In genomic region chr16:30637952-30638351, GRCh38 we compare ENCODE assay signal across 8 cellular contexts. TPM values are rescaled to one million over a fixed set of nuclear protein-coding genes. Genes with fewer than 3 reads are reported as not detected.
DNase-seq lines count a peak whose midpoint lies in the region; TF ChIP-seq lines count a peak whose summit lies in the region.

No MANE protein-coding gene starts in this region.

- H3K27ac ChIP-seq in CD8-positive, alpha-beta memory T cell (ENCODE audit: low read depth, low read length), result no peak overlapping the region
- no peak overlapping the region for H3K27ac ChIP-seq in stomach

- H3K4me1 ChIP-seq in CD8-positive, alpha-beta memory T cell (ENCODE audit: insufficient read depth, low read length), result peaks cover 16% of the 10 kb centered on the region
- H3K4me1 ChIP-seq in stomach, result peaks cover 8 to 26% (median 19%) of the 10 kb centered on the region in 4 donors

- H3K4me3 ChIP-seq in CD8-positive, alpha-beta memory T cell (ENCODE audit: low read length), result no peak overlapping the region
- H3K4me3 ChIP-seq in stomach, result no peak overlapping the region

- no peaks in the 10 kb centered on the region for H3K27me3 ChIP-seq in CD8-positive, alpha-beta memory T cell (ENCODE audit: insufficient read depth, low read length, poor library complexity, severe bottlenecking)
- H3K27me3 ChIP-seq in stomach, result no peaks in the 10 kb centered on the region

- H3K4me1 Mint-ChIP-seq in activated naive CD4-positive, alpha-beta T cell treated with anti-CD3 and anti-CD28 coated beads for 36 hours (ENCODE audit: low read depth), result peaks cover 14% of the 10 kb centered on the region
- H3K4me1 Mint-ChIP-seq in neural crest cell, result peaks cover 19% of the 10 kb centered on the region
- H3K4me1 Mint-ChIP-seq in CD8-positive, alpha-beta memory T cell, result peaks cover 14 to 17% (median 15%) of the 10 kb centered on the region in 3 donors

- no peaks in the 10 kb centered on the region for H3K9me3 ChIP-seq in CD8-positive, alpha-beta memory T cell (ENCODE audit: low read length)
- no peaks in the 10 kb centered on the region for H3K9me3 ChIP-seq in stomach

- CTCF ChIA-PET in activated naive CD4-positive, alpha-beta T cell treated with anti-CD3 and anti-CD28 coated beads for 36 hours (lab: Charles Lee), result interaction anchor here (0.6 to 2.6 kb wide), 6 partner anchors 23 to 222 kb away, joined by 3 to 6 read pairs (median 4); no protein-coding TSS in a partner anchor
- CTCF ChIA-PET in CD8-positive, alpha-beta memory T cell (lab: Charles Lee), result interaction anchor here (0.7 to 1.8 kb wide), 7 partner anchors 9 to 102 kb away, joined by 3 to 11 read pairs (median 4); no protein-coding TSS in a partner anchor

- peak; percentile 48 for DNase-seq in activated naive CD4-positive, alpha-beta T cell treated with anti-CD3 and anti-CD28 coated beads for 36 hours
- DNase-seq in activated naive CD4-positive, alpha-beta T cell (lab: John Stamatoyannopoulos, UW), result no peak
- DNase-seq in NCI-H2107 (lab: John Stamatoyannopoulos, UW), result peak; percentile 39
- peak; percentile 50 for DNase-seq in amniotic epithelial cell (ENCODE audit: low read depth)
- no peak for DNase-seq in neural crest cell (ENCODE audit: low read depth, low spot score)
- DNase-seq in NK-92 (lab: John Stamatoyannopoulos, UW; ENCODE audit: unreplicated experiment), result no peak
- no peak for DNase-seq in CD8-positive, alpha-beta memory T cell
- DNase-seq in stomach, result no peak

- 0 to 13% (median 4%) methylated on average over 1 of the region's 1 CpG for WGBS in stomach, 5 donors

- no peak overlapping the region for H3K27ac Mint-ChIP-seq in activated naive CD4-positive, alpha-beta T cell treated with anti-CD3 and anti-CD28 coated beads for 36 hours
- H3K27ac Mint-ChIP-seq in neural crest cell (ENCODE audit: unreplicated experiment), result no peak overlapping the region
- H3K27ac Mint-ChIP-seq in CD8-positive, alpha-beta memory T cell, result peak overlapping the region in 2 of 8 donors; percentile 67 to 79

- intact Hi-C loops in activated naive CD4-positive, alpha-beta T cell treated with anti-CD3 and anti-CD28 coated beads for 36 hours (cut with micrococcal nuclease), result no loop called here
- intact Hi-C loops in stomach (cut with DNase I; ENCODE audit: low total_unique reads), result no loop called here

- no peak for TF ChIP-seq POLR2A in stomach (IDR thresholded peaks at IDR 0.05)

- H3K9me3 Mint-ChIP-seq in activated naive CD4-positive, alpha-beta T cell treated with anti-CD3 and anti-CD28 coated beads for 36 hours, result no peaks in the 10 kb centered on the region
- no peaks in the 10 kb centered on the region for H3K9me3 Mint-ChIP-seq in neural crest cell
- H3K9me3 Mint-ChIP-seq in CD8-positive, alpha-beta memory T cell, result no peaks in the 10 kb centered on the region

- TF ChIP-seq EP300 in stomach (IDR thresholded peaks at IDR 0.05), result no peak

- POLR2A ChIA-PET in CD8-positive, alpha-beta memory T cell (lab: Charles Lee), result no interaction called here

- no peaks in the 10 kb centered on the region for H3K27me3 Mint-ChIP-seq in activated naive CD4-positive, alpha-beta T cell treated with anti-CD3 and anti-CD28 coated beads for 36 hours (ENCODE audit: low read depth)
- peaks cover 4% of the 10 kb centered on the region for H3K27me3 Mint-ChIP-seq in neural crest cell (ENCODE audit: low read depth)
- peaks cover 0 to 2% of the 10 kb centered on the region in 2 donors for H3K27me3 Mint-ChIP-seq in CD8-positive, alpha-beta memory T cell

- no peaks in the 10 kb centered on the region for H3K36me3 ChIP-seq in CD8-positive, alpha-beta memory T cell (ENCODE audit: insufficient read depth, low read length)
- no peaks in the 10 kb centered on the region for H3K36me3 ChIP-seq in stomach

- H3K36me3 Mint-ChIP-seq in activated naive CD4-positive, alpha-beta T cell treated with anti-CD3 and anti-CD28 coated beads for 36 hours (ENCODE audit: low read depth), result no peaks in the 10 kb centered on the region
- no peaks in the 10 kb centered on the region for H3K36me3 Mint-ChIP-seq in neural crest cell (ENCODE audit: low read depth)
- peaks cover 0 to 2% (median 0%) of the 10 kb centered on the region in 3 donors for H3K36me3 Mint-ChIP-seq in CD8-positive, alpha-beta memory T cell

- H3K4me3 Mint-ChIP-seq in activated naive CD4-positive, alpha-beta T cell treated with anti-CD3 and anti-CD28 coated beads for 36 hours, result no peak overlapping the region
- peak overlapping the region; percentile 70 for H3K4me3 Mint-ChIP-seq in neural crest cell
- H3K4me3 Mint-ChIP-seq in CD8-positive, alpha-beta memory T cell, result no peak overlapping the region

- TF ChIP-seq CTCF in neural crest cell (conservative IDR thresholded peaks at IDR 0.05) (peak; percentile 64), stomach (IDR thresholded peaks at IDR 0.05) (peak in 2 of 7 experiments; percentile 9 to 11)

RNA-seq across cellular contexts. Expression of gene PRR14, which starts 12.8 kb away (rescaled TPM):
- total RNA-seq in activated naive CD4-positive, alpha-beta T cell treated with anti-CD3 and anti-CD28 coated beads for 36 hours, result 10 to 100 TPM; 50.6 to 52.4 TPM
- total RNA-seq in neural crest cell, result 62.8 and 67.0 TPM in 2 replicates
- 10 to 100 TPM; 87.5 to 92.5 TPM for total RNA-seq in CD8-positive, alpha-beta memory T cell
- 29.7 TPM for polyA plus RNA-seq in CD8-positive, alpha-beta memory T cell
- total RNA-seq in stomach, result 100 to 1,000 TPM in 2 of 5 donors, 10 to 100 TPM in 2, 1 to 10 TPM in 1; 9.0 to 123 (median 93.9) TPM
- polyA plus RNA-seq in stomach, result 10 to 100 TPM; 69.8 to 79.7 (median 79.6) TPM

RNA-seq across cellular contexts. Expression of gene FBRS, which starts 20.3 kb away (rescaled TPM):
- 10 to 100 TPM; 83.8 to 84.8 TPM for total RNA-seq in activated naive CD4-positive, alpha-beta T cell treated with anti-CD3 and anti-CD28 coated beads for 36 hours
- total RNA-seq in neural crest cell, result 63.6 and 67.1 TPM in 2 replicates
- total RNA-seq in CD8-positive, alpha-beta memory T cell, result 100 to 1,000 TPM; 115 to 124 TPM
- 7.1 TPM for polyA plus RNA-seq in CD8-positive, alpha-beta memory T cell
- 100 to 1,000 TPM in 1 of 5 donors, 10 to 100 TPM in 4; 20.4 to 185 (median 28.6) TPM for total RNA-seq in stomach
- 10 to 100 TPM; 19.7 to 35.9 (median 24.0) TPM for polyA plus RNA-seq in stomach

RNA-seq across cellular contexts. Expression of gene ZNF689, which starts 27.8 kb away (rescaled TPM):
- total RNA-seq in activated naive CD4-positive, alpha-beta T cell treated with anti-CD3 and anti-CD28 coated beads for 36 hours, result 10 to 100 TPM; 10.7 to 11.5 TPM
- total RNA-seq in neural crest cell (23.0 and 23.2 TPM in 2 replicates), stomach (10 to 100 TPM in 2 of 5 donors, 1 to 10 TPM in 2, under 1 TPM in 1; 0.58 to 86.4 (median 7.1) TPM)
- 10 to 100 TPM; 14.6 to 15.7 TPM for total RNA-seq in CD8-positive, alpha-beta memory T cell
- 13.7 TPM for polyA plus RNA-seq in CD8-positive, alpha-beta memory T cell
- 1 to 10 TPM; 2.0 to 4.4 (median 3.1) TPM for polyA plus RNA-seq in stomach

RNA-seq across cellular contexts. Expression of gene ZNF785, which starts 52.5 kb away (rescaled TPM):
- 10 to 100 TPM; 11.9 to 13.2 TPM for total RNA-seq in activated naive CD4-positive, alpha-beta T cell treated with anti-CD3 and anti-CD28 coated beads for 36 hours
- 37.6 and 38.3 TPM in 2 replicates for total RNA-seq in neural crest cell
- total RNA-seq in CD8-positive, alpha-beta memory T cell, result 10 to 100 TPM; 10.9 to 13.0 TPM
- 4.8 TPM for polyA plus RNA-seq in CD8-positive, alpha-beta memory T cell
- 10 to 100 TPM in 3 of 5 donors, 1 to 10 TPM in 2; 7.8 to 49.0 (median 10.3) TPM for total RNA-seq in stomach
- polyA plus RNA-seq in stomach, result 1 to 10 TPM; 3.8 to 5.4 (median 4.6) TPM

Comparison
In these comparisons a context has a peak if more than half of its experiments do, and no peak if none do; other contexts are left out.
1. DNase-seq: peak in activated naive CD4-positive, alpha-beta T cell treated with anti-CD3 and anti-CD28 coated beads for 36 hours (single experiment), NCI-H2107 (single experiment) and amniotic epithelial cell (single experiment); none in activated naive CD4-positive, alpha-beta T cell (0 of 4), neural crest cell (single experiment), NK-92 (single experiment), CD8-positive, alpha-beta memory T cell (0 of 5) and stomach (single experiment).